ENCODE assay signal across 8 cellular contexts in the genomic region with DNA sequence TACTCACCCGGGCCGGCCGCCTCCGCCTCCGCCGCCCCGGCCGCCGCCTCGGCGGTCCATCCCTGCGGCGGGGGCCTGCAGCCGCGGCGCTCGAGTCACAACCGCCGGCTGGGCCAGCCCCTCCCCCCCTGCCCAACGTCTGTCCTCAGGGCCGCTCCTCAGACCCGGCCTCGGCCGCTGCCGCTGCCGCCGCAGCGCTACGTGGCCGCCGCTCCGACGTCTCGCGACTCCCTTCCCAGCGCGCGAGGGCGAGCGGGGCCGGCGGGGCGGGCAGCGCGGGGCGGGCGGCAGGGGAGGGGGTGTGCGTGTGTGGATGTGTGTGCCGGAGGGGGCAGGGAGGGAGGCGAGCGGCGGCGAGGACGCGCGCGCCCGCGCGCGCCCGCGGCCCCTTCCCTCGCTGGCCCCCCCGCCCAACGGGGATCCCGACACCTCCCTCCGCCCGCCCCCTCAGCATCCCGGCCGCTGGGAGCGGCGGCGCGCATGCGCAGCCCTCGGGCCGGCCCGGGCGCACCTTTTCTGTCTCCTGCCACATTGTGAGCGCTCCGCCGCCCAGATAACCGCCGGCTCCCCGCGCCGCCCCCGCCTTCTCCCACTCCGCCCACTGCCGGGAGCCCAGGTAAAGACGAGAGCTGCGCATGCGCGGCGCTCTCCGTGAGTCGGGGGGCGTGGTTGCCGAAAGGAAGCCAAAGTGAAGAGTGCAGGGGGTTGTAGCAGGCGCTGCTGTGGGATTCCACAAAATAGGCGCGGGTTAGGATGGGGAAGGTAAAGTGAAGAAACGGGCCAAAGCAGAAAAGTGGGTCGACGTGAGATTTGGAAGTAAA. TPM values are rescaled to one million over a fixed set of nuclear protein-coding genes. Genes with fewer than 3 reads are reported as not detected.
A peak's percentile ranks its signal among the peaks of the same experiment; 100 is the strongest.
DNase-seq lines count a peak whose midpoint lies in the region; ATAC-seq and TF ChIP-seq lines count a peak whose summit lies in the region.

Gene ZNF652 (minus strand): TSS at position 349 of the 821 bp plus-strand sequence. CDS start 44,525 bp downstream, outside the sequence.

- H3K9me3 Mint-ChIP-seq in HFFc6, result no peaks in the 10 kb centered on the region
- H3K9me3 Mint-ChIP-seq in activated naive CD4-positive, alpha-beta T cell treated with anti-CD3 and anti-CD28 coated beads, Interleukin-2, amount 50 U/mL, for 72 hours, result no peaks in the 10 kb centered on the region
- no peaks in the 10 kb centered on the region for H3K9me3 Mint-ChIP-seq in osteocyte (ENCODE audit: unreplicated experiment)

- no peaks in the 10 kb centered on the region for H3K27me3 ChIP-seq in testis

- no peaks in the 10 kb centered on the region for H3K9me3 ChIP-seq in testis

- H3K36me3 ChIP-seq in testis (ENCODE audit: low read depth, missing control alignments), result no peaks in the 10 kb centered on the region

- TF ChIP-seq CTCF in HFFc6 (IDR thresholded peaks at IDR 0.05) (no peak), osteocyte (IDR thresholded peaks at IDR 0.05) (no peak), testis (IDR thresholded peaks at IDR 0.05) (no peak)

- peak within 1 kb of the TSS; percentile 90 to 99 for H3K4me3 ChIP-seq in testis

- peaks cover 4% of the 10 kb centered on the region; the same call in 1 of the 2 replicates for H3K36me3 Mint-ChIP-seq in HFFc6 (ENCODE audit: low read depth)
- peaks cover 0 to 10% of the 10 kb centered on the region in 2 donors for H3K36me3 Mint-ChIP-seq in activated naive CD4-positive, alpha-beta T cell treated with anti-CD3 and anti-CD28 coated beads, Interleukin-2, amount 50 U/mL, for 72 hours
- no peaks in the 10 kb centered on the region for H3K36me3 Mint-ChIP-seq in osteocyte (ENCODE audit: unreplicated experiment)

- H3K4me1 ChIP-seq in testis, result peaks cover 34% of the 10 kb centered on the region

- peak; percentile 62 to 68 for ATAC-seq in activated naive CD4-positive, alpha-beta T cell treated with anti-CD3 and anti-CD28 coated beads, Interleukin-2, amount 50 U/mL, for 72 hours

- H3K27ac ChIP-seq in testis, result peak within 1 kb of the TSS; percentile 84 to 95

- H3K4me1 Mint-ChIP-seq in HFFc6 (ENCODE audit: low read depth) (peaks cover 39% of the 10 kb centered on the region), osteocyte (ENCODE audit: unreplicated experiment) (peaks cover 29% of the 10 kb centered on the region)

- no peak for TF ChIP-seq POLR2A in testis (IDR thresholded peaks at IDR 0.05)

- DNase-seq in GM04504 (ENCODE audit: low read depth), result peak; percentile 71
- peak; percentile 72 for DNase-seq in HFFc6
- peak; percentile 93 for DNase-seq in NCI-H1092 (lab: John Stamatoyannopoulos, UW)
- peak; percentile 73 for DNase-seq in SKM-1 (lab: John Stamatoyannopoulos, UW; ENCODE audit: unreplicated experiment)
- peak; percentile 87 to 93 for DNase-seq in activated naive CD4-positive, alpha-beta T cell treated with anti-CD3 and anti-CD28 coated beads, Interleukin-2, amount 50 U/mL, for 72 hours (ENCODE audit: low spot score in 2 of 2)
- DNase-seq in glomerular visceral epithelial cell (ENCODE audit: extremely low spot score), result peak; percentile 98
- peak; percentile 95 for DNase-seq in osteocyte (ENCODE audit: extremely low spot score, unreplicated experiment)
- DNase-seq in testis, result peak; percentile 95

- 1 to 2% methylated on average over 13 to 71 of the region's 106 CpGs for WGBS in testis, 2 donors

- peak within 1 kb of the TSS; percentile 95 for H3K4me3 Mint-ChIP-seq in HFFc6
- peak within 1 kb of the TSS; percentile 86 for H3K4me3 Mint-ChIP-seq in osteocyte (ENCODE audit: unreplicated experiment)

- H3K27me3 Mint-ChIP-seq in HFFc6 (ENCODE audit: insufficient read depth) (0 out of 2 replicates have a peak, but pooled peaks cover 2% of the 10 kb centered on the region), osteocyte (ENCODE audit: unreplicated experiment) (no peaks in the 10 kb centered on the region)

- peak within 1 kb of the TSS; percentile 84 for H3K27ac Mint-ChIP-seq in HFFc6
- peak within 1 kb of the TSS; percentile 86 to 97 for H3K27ac Mint-ChIP-seq in activated naive CD4-positive, alpha-beta T cell treated with anti-CD3 and anti-CD28 coated beads, Interleukin-2, amount 50 U/mL, for 72 hours
- H3K27ac Mint-ChIP-seq in osteocyte (ENCODE audit: unreplicated experiment), result peak within 1 kb of the TSS; percentile 83

- intact Hi-C loops in testis (cut with DNase I; ENCODE audit: low total_unique reads), result no loop called here

RNA-seq across cellular contexts. Expression of gene ZNF652, which starts in this region (rescaled TPM):
- 10 to 100 TPM; 12.0 to 15.5 (median 12.7) TPM for total RNA-seq in HFFc6 (2021; fragmentation: NEBNext Ultra II Directional; extraction: Animal tissue kit (Norgen Biotek cat#: 25700))
- 1 to 10 TPM; 5.8 to 6.3 TPM for total RNA-seq in activated naive CD4-positive, alpha-beta T cell treated with anti-CD3 and anti-CD28 coated beads, Interleukin-2, amount 50 U/mL, for 72 hours
- total RNA-seq in osteocyte (37.4 and 38.7 TPM in 2 replicates), testis (10 to 100 TPM; 51.2 to 62.3 TPM)
- polyA plus RNA-seq in testis (ENCODE audit: insufficient read depth, low read depth, low replicate concordance), result 32.3 TPM

Comparison
In these comparisons a context has a peak if more than half of its experiments do, and no peak if none do; other contexts are left out.
1. Peak in every context shown above with its lines: DNase-seq, ATAC-seq, H3K4me3 ChIP-seq and H3K27ac ChIP-seq.